In the genomic region with DNA sequence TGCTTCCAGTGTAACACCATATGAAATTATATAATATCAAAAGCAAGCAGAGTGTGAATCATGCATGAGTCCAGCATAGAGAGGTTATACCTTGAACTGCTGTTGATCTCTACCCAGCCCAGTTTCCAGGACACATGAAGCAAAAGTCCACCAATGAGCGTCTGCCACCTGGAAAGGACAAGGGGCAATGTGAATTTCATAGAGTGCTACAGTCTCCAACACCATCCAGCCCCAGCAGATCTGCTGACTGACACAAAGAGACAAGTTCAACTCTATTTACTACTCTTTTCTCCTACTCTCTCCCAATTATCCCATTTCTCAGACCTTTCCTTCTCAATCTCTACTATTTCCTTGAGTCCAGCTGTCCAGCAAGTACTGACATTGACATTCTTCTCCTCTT, we compare ENCODE assay signal across 28 cellular contexts.
"Had no signal": no experiment of that assay in that cellular context is flagged by ENCODE, and none has a peak within 500 bp of the region (broad histone marks: within the 10 kb centered on the region; RNA-seq: fewer than 3 reads in every experiment).

No MANE protein-coding gene starts in this region.

- H3K4me1 ChIP-seq: gastroesophageal sphincter, parathyroid adenoma, suprapubic skin, tibial artery had no signal

- H3K4me3 ChIP-seq: gastroesophageal sphincter, lung, right atrium auricular region, suprapubic skin, tibial artery had no signal

- H3K27ac ChIP-seq: brain microvascular endothelial cell, gastroesophageal sphincter, parathyroid adenoma, right atrium auricular region, suprapubic skin, tibial artery, WERI-Rb-1 had no signal

- H3K9me3 ChIP-seq: gastroesophageal sphincter, right atrium auricular region, suprapubic skin, tibial artery had no signal

- H3K9ac ChIP-seq: parathyroid adenoma had no signal

- H3K27me3 ChIP-seq: brain microvascular endothelial cell, gastroesophageal sphincter, right atrium auricular region, suprapubic skin, tibial artery had no signal

- DNase-seq: activated CD4-positive, alpha-beta memory T cell treated with anti-CD3 and anti-CD28 coated beads for 36 hours; activated CD4-positive, alpha-beta T cell treated with anti-CD3 and anti-CD28 coated beads, Interleukin-2, amount 10 ng/mL, durations not matched to agents 24 days and 14 days; activated CD4-positive, CD25-positive, alpha-beta regulatory T cell treated with anti-CD3 and anti-CD28 coated beads, Interleukin-2, amount 50 U/mL, for 72 hours; activated CD8-positive, alpha-beta memory T cell treated with anti-CD3 and anti-CD28 coated beads, Interleukin-2, amount 50 U/mL, for 4 hours; activated gamma-delta T cell; activated naive CD4-positive, alpha-beta T cell treated with anti-CD3 and anti-CD28 coated beads, Interleukin-2, amount 10 ng/mL, durations not matched to agents 7 days and 5 days; activated naive CD8-positive, alpha-beta T cell treated with anti-CD3 and anti-CD28 coated beads, Interleukin-2, amount 10 ng/mL, durations not matched to agents 7 days and 5 days; activated T-cell treated with anti-CD3 and anti-CD28 coated beads, Interleukin-2, amount 50 U/mL, for 1 hour; brain microvascular endothelial cell; dermis blood vessel endothelial cell; effector CD4-positive, alpha-beta T cell; hippocampal formation; kidney; mesendoderm; occipital lobe; stimulated activated CD4-positive, alpha-beta T cell treated with anti-CD3 and anti-CD28 coated beads, Interleukin-15, amount 100 ng/mL, for 24 hours; stimulated activated CD4-positive, alpha-beta T cell treated with anti-CD3 and anti-CD28 coated beads, Interleukin-2, amount 100 ng/mL, for 24 hours; stimulated activated naive B cell treated with anti-CD40 and anti-IgM and Interleukin-4, amounts not matched to agents 10 μg/mL and 1 μg/mL and 100 μg/mL, for 72 hours; T1000; tibial artery; WERI-Rb-1 had no signal

- H3K79me2 ChIP-seq: parathyroid adenoma had no signal

- H3K36me3 ChIP-seq: gastroesophageal sphincter, right atrium auricular region, suprapubic skin, tibial artery, WERI-Rb-1 had no signal

- FAIRE-seq: astrocyte, endometrium, kidney had no signal

- H2AFZ ChIP-seq: parathyroid adenoma had no signal

- ATAC-seq: gastroesophageal sphincter; stimulated activated naive B cell treated with anti-CD40 and anti-IgM and Interleukin-4, amounts not matched to agents 10 μg/mL and 1 μg/mL and 100 μg/mL, for 72 hours had no signal
